In the genomic region with DNA sequence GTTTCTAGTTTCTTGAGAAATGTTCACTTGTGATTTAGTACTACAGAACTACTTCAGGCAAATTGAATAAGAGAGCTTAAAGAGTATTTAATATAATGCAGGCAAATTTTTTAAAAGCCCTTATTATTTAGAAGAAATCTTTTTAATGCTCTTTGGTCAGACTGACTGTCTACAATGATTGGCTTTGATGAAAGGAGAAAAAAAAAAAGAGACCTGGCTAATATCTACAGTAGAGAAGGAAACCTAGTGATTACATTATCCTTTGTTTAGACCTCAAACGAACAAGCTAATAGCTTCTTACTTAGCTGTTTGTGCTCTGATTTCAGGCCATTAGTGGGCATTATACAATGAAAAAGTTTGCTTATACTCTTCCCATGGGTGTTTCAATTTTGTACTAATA, we compare ENCODE assay signal across 21 cellular contexts.
DNase-seq lines count a peak whose midpoint lies in the region; ATAC-seq and TF ChIP-seq lines count a peak whose summit lies in the region.
"Had no signal": no experiment of that assay in that cellular context is flagged by ENCODE, and none has a peak within 500 bp of the region (broad histone marks: within the 10 kb centered on the region; RNA-seq: fewer than 3 reads in every experiment).

No MANE protein-coding gene starts in this region.

- TF ChIP-seq CTCF in SK-N-SH (IDR thresholded peaks at IDR 0.05) (no peak), hepatocyte (IDR thresholded peaks at IDR 0.05; ENCODE audit: poor library complexity) (no peak), smooth muscle cell (IDR thresholded peaks at IDR 0.05; ENCODE audit: borderline replicate concordance, insufficient read depth, poor library complexity, severe bottlenecking) (no peak)

- TF ChIP-seq RAD21 in SK-N-SH (IDR thresholded peaks at IDR 0.05; ENCODE audit: low read length): no peak

- H2AFZ ChIP-seq in SK-N-SH (ENCODE audit: low read depth) (no peak overlapping the region), hepatocyte (no peak overlapping the region), smooth muscle cell (ENCODE audit: low read depth) (peak overlapping the region; percentile 76)
- H2AFZ ChIP-seq: GM23338 had no signal

- POLR2A ChIA-PET in SK-N-SH (lab: Yijun Ruan, JAX): no interaction called here

- DNase-seq in SK-N-SH (no peak), hepatocyte (ENCODE audit: low spot score) (no peak), smooth muscle cell (lab: John Stamatoyannopoulos, UW; ENCODE audit: unreplicated experiment) (no peak), HUDEP-2 (lab: John Stamatoyannopoulos, UW; ENCODE audit: unreplicated experiment in 76 of 76) (no peak)
- no peak for DNase-seq in effector memory CD4-positive, alpha-beta T cell
- DNase-seq: 8988T; ACHN; AML-193; BE2C; Calu3; CD4-positive, alpha-beta memory T cell; COR-L47; DMS53; DMS79 treated with DMSO at 0.1 percent for 48 hours; GF-D8; H9 had no signal

- ATAC-seq in SK-N-SH treated with all-trans-retinoic acid at 6 μM for 48 hours: no peak
- ATAC-seq: A549, GM23338, HCT116 had no signal

- H3F3A ChIP-seq in SK-N-SH (replicated peaks; ENCODE audit: insufficient read depth) (no peaks in the 10 kb centered on the region), smooth muscle cell (ENCODE audit: low read depth) (peaks cover 4% of the 10 kb centered on the region)

- H3K27ac ChIP-seq in SK-N-SH (ENCODE audit: low read depth in 2 of 2, low read length in 1 of 2) (no peak overlapping the region), hepatocyte (no peak overlapping the region), smooth muscle cell (ENCODE audit: low read depth) (peak overlapping the region; percentile 14)
- H3K27ac ChIP-seq in effector memory CD4-positive, alpha-beta T cell (ENCODE audit: insufficient read depth, low read length, poor library complexity, severe bottlenecking): no peak overlapping the region
- H3K27ac ChIP-seq: A549; BLaER1 treated with 17β-estradiol and CSF1 and Interleukin-3, amounts not matched to agents 10 nM and 100 nM had no signal

- no peak overlapping the region for H3K4me2 ChIP-seq in SK-N-SH
- H3K4me2 ChIP-seq in hepatocyte: peak overlapping the region; percentile 21
- no peak overlapping the region for H3K4me2 ChIP-seq in smooth muscle cell
- H3K4me2 ChIP-seq: A549; BLaER1 treated with 17β-estradiol and CSF1 and Interleukin-3, amounts not matched to agents 10 nM and 100 nM; GM23338 had no signal

- H3K79me2 ChIP-seq in SK-N-SH (ENCODE audit: insufficient read depth) (no peaks in the 10 kb centered on the region), hepatocyte (no peaks in the 10 kb centered on the region), smooth muscle cell (ENCODE audit: low read depth) (no peaks in the 10 kb centered on the region)

- H3K9me2 ChIP-seq in SK-N-SH: no peaks in the 10 kb centered on the region
- no peaks in the 10 kb centered on the region for H3K9me2 ChIP-seq in hepatocyte (replicated peaks; ENCODE audit: insufficient read depth)

- no peak overlapping the region for H3K4me3 ChIP-seq in SK-N-SH (ENCODE audit: low read depth in 2 of 2, low read length in 1 of 2)
- H3K4me3 ChIP-seq in hepatocyte: no peak overlapping the region
- no peak overlapping the region for H3K4me3 ChIP-seq in smooth muscle cell
- no peak overlapping the region for H3K4me3 ChIP-seq in effector memory CD4-positive, alpha-beta T cell (ENCODE audit: insufficient read depth, low read depth, low read length, poor library complexity, severe bottlenecking)
- H3K4me3 ChIP-seq: A549; BLaER1 treated with 17β-estradiol and CSF1 and Interleukin-3, amounts not matched to agents 10 nM and 100 nM; GM23338 had no signal

- H3K4me1 ChIP-seq in SK-N-SH (ENCODE audit: control insufficient read depth in 1 of 2, insufficient read depth in 2 of 2, low read depth in 1 of 2, low read length in 1 of 2): no peaks in the 10 kb centered on the region
- H3K4me1 ChIP-seq in hepatocyte (ENCODE audit: insufficient read depth): no peaks in the 10 kb centered on the region
- peaks cover 7% of the 10 kb centered on the region for H3K4me1 ChIP-seq in smooth muscle cell (ENCODE audit: low read depth)
- no peaks in the 10 kb centered on the region for H3K4me1 ChIP-seq in effector memory CD4-positive, alpha-beta T cell (ENCODE audit: control insufficient read depth, insufficient read depth, low read length, poor library complexity, severe bottlenecking)
- H3K4me1 ChIP-seq: A549; BLaER1 treated with 17β-estradiol and CSF1 and Interleukin-3, amounts not matched to agents 10 nM and 100 nM had no signal

- H3K9ac ChIP-seq in SK-N-SH: no peak overlapping the region
- H3K9ac ChIP-seq in smooth muscle cell (ENCODE audit: low read depth): no peak overlapping the region
- H3K9ac ChIP-seq: BLaER1 treated with 17β-estradiol and CSF1 and Interleukin-3, amounts not matched to agents 10 nM and 100 nM had no signal

- H3K27me3 ChIP-seq in SK-N-SH (ENCODE audit: insufficient read depth) (no peaks in the 10 kb centered on the region), hepatocyte (no peaks in the 10 kb centered on the region), smooth muscle cell (ENCODE audit: low read depth) (no peaks in the 10 kb centered on the region)
- H3K27me3 ChIP-seq in effector memory CD4-positive, alpha-beta T cell (replicated peaks; ENCODE audit: control insufficient read depth, insufficient read depth, low read length, poor library complexity, severe bottlenecking): no peaks in the 10 kb centered on the region
- H3K27me3 ChIP-seq: BE2C; BLaER1 treated with 17β-estradiol and CSF1 and Interleukin-3, amounts not matched to agents 10 nM and 100 nM had no signal

- H3K9me3 ChIP-seq in SK-N-SH: no peaks in the 10 kb centered on the region
- no peaks in the 10 kb centered on the region for H3K9me3 ChIP-seq in hepatocyte (ENCODE audit: low read depth)
- no peaks in the 10 kb centered on the region for H3K9me3 ChIP-seq in smooth muscle cell (replicated peaks; ENCODE audit: low read depth)
- no peaks in the 10 kb centered on the region for H3K9me3 ChIP-seq in effector memory CD4-positive, alpha-beta T cell (ENCODE audit: control insufficient read depth, low read length)
- H3K9me3 ChIP-seq: A549; BE2C; BLaER1 treated with 17β-estradiol and CSF1 and Interleukin-3, amounts not matched to agents 10 nM and 100 nM had no signal

- WGBS in SK-N-SH (ENCODE audit: low lambda C conversion rate): 8% methylated on average over 1 of the region's 1 CpG
- 33% methylated on average over 1 of the region's 1 CpG for WGBS in hepatocyte (ENCODE audit: low lambda C conversion rate, missing lambda C conversion rate)
- WGBS in smooth muscle cell (ENCODE audit: low lambda C conversion rate): 26% methylated on average over 1 of the region's 1 CpG

- CTCF ChIA-PET in SK-N-SH (lab: Yijun Ruan, JAX): interaction anchor here (1.2 kb wide), 1 partner anchor 22 kb away, joined by 3 read pairs; no protein-coding TSS in a partner anchor

- H4K20me1 ChIP-seq in SK-N-SH (ENCODE audit: insufficient read depth): no peaks in the 10 kb centered on the region
- H4K20me1 ChIP-seq in hepatocyte (ENCODE audit: insufficient read depth, poor library complexity, severe bottlenecking): no peaks in the 10 kb centered on the region
- no peaks in the 10 kb centered on the region for H4K20me1 ChIP-seq in smooth muscle cell (ENCODE audit: low read depth)
- H4K20me1 ChIP-seq: BLaER1 treated with 17β-estradiol and CSF1 and Interleukin-3, amounts not matched to agents 10 nM and 100 nM had no signal

- H3K36me3 ChIP-seq in SK-N-SH (replicated peaks in 1 of 2; ENCODE audit: control insufficient read depth in 1 of 2, insufficient read depth in 2 of 2, low read length in 1 of 2) (no peaks in the 10 kb centered on the region), hepatocyte (replicated peaks; ENCODE audit: insufficient read depth, low read depth) (no peaks in the 10 kb centered on the region), smooth muscle cell (ENCODE audit: low read depth) (no peaks in the 10 kb centered on the region)
- no peaks in the 10 kb centered on the region for H3K36me3 ChIP-seq in effector memory CD4-positive, alpha-beta T cell (ENCODE audit: control insufficient read depth, insufficient read depth, low read length)
- H3K36me3 ChIP-seq: BE2C; BLaER1 treated with 17β-estradiol and CSF1 and Interleukin-3, amounts not matched to agents 10 nM and 100 nM had no signal

- TF ChIP-seq EP300 in SK-N-SH (IDR thresholded peaks at IDR 0.05; ENCODE audit: borderline replicate concordance in 1 of 2, low read depth in 1 of 2, low read length in 1 of 2): no peak

TF ChIP-seq in SK-N-SH treated with all-trans-retinoic acid at 6 μM for 48 hours, 23 proteins besides CTCF, POLR2A, EP300 and RAD21 (continues in another document):
- TF ChIP-seq, protein P1, sequence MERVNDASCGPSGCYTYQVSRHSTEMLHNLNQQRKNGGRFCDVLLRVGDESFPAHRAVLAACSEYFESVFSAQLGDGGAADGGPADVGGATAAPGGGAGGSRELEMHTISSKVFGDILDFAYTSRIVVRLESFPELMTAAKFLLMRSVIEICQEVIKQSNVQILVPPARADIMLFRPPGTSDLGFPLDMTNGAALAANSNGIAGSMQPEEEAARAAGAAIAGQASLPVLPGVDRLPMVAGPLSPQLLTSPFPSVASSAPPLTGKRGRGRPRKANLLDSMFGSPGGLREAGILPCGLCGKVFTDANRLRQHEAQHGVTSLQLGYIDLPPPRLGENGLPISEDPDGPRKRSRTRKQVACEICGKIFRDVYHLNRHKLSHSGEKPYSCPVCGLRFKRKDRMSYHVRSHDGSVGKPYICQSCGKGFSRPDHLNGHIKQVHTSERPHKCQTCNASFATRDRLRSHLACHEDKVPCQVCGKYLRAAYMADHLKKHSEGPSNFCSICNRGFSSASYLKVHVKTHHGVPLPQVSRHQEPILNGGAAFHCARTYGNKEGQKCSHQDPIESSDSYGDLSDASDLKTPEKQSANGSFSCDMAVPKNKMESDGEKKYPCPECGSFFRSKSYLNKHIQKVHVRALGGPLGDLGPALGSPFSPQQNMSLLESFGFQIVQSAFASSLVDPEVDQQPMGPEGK (CRISPR knock-in tag; IDR thresholded peaks at IDR 0.05; ENCODE audit: borderline replicate concordance): no peak
- no peak for TF ChIP-seq ZNF70 (CRISPR knock-in tag; IDR thresholded peaks at IDR 0.05)

TF ChIP-seq in SK-N-SH, 30 proteins besides CTCF, POLR2A, EP300 and RAD21 (continues in another document):
- TF ChIP-seq, protein P2, sequence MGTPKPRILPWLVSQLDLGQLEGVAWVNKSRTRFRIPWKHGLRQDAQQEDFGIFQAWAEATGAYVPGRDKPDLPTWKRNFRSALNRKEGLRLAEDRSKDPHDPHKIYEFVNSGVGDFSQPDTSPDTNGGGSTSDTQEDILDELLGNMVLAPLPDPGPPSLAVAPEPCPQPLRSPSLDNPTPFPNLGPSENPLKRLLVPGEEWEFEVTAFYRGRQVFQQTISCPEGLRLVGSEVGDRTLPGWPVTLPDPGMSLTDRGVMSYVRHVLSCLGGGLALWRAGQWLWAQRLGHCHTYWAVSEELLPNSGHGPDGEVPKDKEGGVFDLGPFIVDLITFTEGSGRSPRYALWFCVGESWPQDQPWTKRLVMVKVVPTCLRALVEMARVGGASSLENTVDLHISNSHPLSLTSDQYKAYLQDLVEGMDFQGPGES (IDR thresholded peaks at IDR 0.05; ENCODE audit: low read depth, low read length): no peak
- TF ChIP-seq NFIC (IDR thresholded peaks at IDR 0.05; ENCODE audit: borderline replicate concordance): no peak
- TF ChIP-seq TAF1 (IDR thresholded peaks at IDR 0.05; ENCODE audit: borderline replicate concordance, low read depth, low read length): no peak
- TF ChIP-seq YY1 (IDR thresholded peaks at IDR 0.05; ENCODE audit: low read depth): no peak
- TF ChIP-seq RFX5 (IDR thresholded peaks at IDR 0.05; ENCODE audit: low read length): no peak
